1 cellular context compared by ENCODE assay signal in the genomic region with DNA sequence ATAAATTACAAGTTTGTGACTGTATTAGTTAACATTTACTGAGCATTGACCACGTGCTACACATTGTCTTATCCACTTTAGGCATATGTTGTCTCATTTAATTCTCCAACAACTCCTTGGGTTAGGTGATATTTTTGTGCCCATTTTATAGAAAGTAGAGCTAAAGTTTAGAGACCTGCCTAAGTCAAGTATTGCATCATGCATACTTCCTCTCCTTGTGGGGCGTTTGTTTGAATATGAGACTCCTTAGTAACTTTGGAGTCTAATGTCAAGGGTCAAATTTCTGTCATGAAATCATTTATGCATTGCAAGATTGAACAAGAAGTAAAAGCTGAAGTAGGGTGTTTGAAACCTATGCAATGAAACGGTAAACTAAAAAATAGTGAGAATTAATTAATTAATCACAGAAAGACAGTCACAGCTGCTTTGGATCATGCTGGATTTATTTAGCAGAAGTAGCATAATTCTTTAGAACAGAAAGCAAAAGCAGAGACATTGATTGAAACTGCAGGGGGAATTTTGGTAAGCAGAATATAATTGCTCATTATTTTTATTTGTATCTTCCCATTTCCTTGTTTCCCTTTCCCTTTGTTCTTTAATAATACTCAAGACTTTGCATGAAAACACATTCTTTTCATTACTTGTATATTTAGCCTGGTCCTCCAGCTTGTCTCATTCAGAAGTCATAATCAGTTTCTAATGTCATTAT.
TF ChIP-seq lines count a peak whose summit lies in the region.

No MANE protein-coding gene starts in this region.

TF ChIP-seq in IMR-90, 13 proteins besides CTCF, POLR2A, EP300 and RAD21:
- TF ChIP-seq SMC3 (IDR thresholded peaks at IDR 0.05; ENCODE audit: low read depth, low read length) (no peak), BHLHE40 (IDR thresholded peaks at IDR 0.05; ENCODE audit: low read depth, low read length) (no peak), FOS (IDR thresholded peaks at IDR 0.05; ENCODE audit: low read depth, low read length) (no peak), CEBPB (IDR thresholded peaks at IDR 0.05; ENCODE audit: low read depth, low read length) (peak; percentile 72)
TF ChIP-seq in IMR-90: peak in this region for 1.
